In the genomic region with DNA sequence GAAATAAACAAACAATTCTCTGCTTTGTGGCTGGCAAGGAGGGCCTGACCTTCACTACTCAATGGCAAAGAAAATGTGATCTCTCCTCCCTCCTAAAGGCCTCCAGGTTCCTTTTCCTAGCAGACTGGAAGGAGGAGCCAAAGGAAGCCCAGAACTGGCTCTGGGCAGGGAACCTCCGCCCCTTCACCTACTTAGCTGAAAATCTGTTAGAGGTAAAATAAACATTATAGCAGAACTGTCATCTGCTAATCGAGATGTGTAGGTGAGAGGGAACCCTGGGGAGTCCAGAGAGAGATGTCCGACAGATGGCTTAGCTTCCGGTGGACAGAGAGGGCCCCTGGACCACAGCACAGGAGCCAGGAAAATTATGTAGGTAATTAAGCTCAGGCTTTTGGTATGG, we compare ENCODE assay signal across 12 cellular contexts.
"Had no signal": no experiment of that assay in that cellular context is flagged by ENCODE, and none has a peak within 500 bp of the region (broad histone marks: within the 10 kb centered on the region; RNA-seq: fewer than 3 reads in every experiment).

No MANE protein-coding gene starts in this region.

- H3K36me3 ChIP-seq: breast epithelium, sigmoid colon, upper lobe of left lung had no signal

- H3K9me3 ChIP-seq: breast epithelium, sigmoid colon, upper lobe of left lung had no signal

- H3K27me3 ChIP-seq: breast epithelium, foreskin keratinocyte, sigmoid colon, upper lobe of left lung had no signal

- H3K4me1 ChIP-seq: breast epithelium, foreskin keratinocyte, sigmoid colon, upper lobe of left lung had no signal

- H3K27ac ChIP-seq: breast epithelium, foreskin keratinocyte, sigmoid colon, upper lobe of left lung had no signal

- H3K4me3 ChIP-seq: breast epithelium, sigmoid colon, upper lobe of left lung had no signal

- DNase-seq: activated CD4-positive, alpha-beta T cell treated with anti-CD3 and anti-CD28 coated beads, Interleukin-2, amount 50 U/mL, for 4 hours; activated CD4-positive, CD25-positive, alpha-beta regulatory T cell treated with anti-CD3 and anti-CD28 coated beads, Interleukin-2, amount 50 U/mL, for 72 hours; activated effector memory CD4-positive, alpha-beta T cell treated with anti-CD3 and anti-CD28 coated beads, Interleukin-2, amount 50 U/mL, for 16 hours; activated T-cell treated with anti-CD3 and anti-CD28 coated beads, Interleukin-2, amount 50 U/mL, for 4 hours; foreskin keratinocyte; natural killer cell; nucleus accumbens; sigmoid colon; stimulated activated CD4-positive, alpha-beta T cell treated with anti-CD3 and anti-CD28 coated beads, Interleukin-2, amount 100 ng/mL, for 24 hours; stimulated activated naive CD4-positive, alpha-beta T cell treated with Interleukin-2 at 50 U/mL for 16 hours; upper lobe of left lung had no signal
